Comparison of ENCODE assay signal across 2 cellular contexts in the genomic region with DNA sequence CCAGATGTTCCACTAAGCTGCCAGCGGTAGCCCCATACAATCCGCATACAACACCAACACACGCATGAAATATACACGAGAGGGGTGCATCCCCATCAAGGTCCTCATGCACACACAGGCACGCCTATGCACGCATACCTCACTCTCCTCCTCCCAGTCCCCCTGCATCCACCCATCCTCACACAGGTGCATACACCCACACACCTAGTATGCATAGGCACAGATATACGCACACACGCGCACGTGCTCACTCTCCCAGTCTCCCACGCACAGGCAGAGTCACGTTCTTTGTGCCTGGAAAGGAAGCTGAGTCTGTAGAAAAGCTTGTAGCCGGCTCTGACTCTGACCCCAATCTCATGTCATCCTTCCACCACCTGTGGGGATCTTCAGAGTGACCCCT.
TF ChIP-seq lines count a peak whose summit lies in the region.

No MANE protein-coding gene starts in this region.

TF ChIP-seq in IMR-90, 13 proteins besides CTCF, POLR2A, EP300 and RAD21:
- TF ChIP-seq CHD1 (IDR thresholded peaks at IDR 0.05; ENCODE audit: low read depth, low read length) (no peak), RFX5 (IDR thresholded peaks at IDR 0.05; ENCODE audit: low read depth, low read length) (no peak), NFE2L2 (IDR thresholded peaks at IDR 0.05; ENCODE audit: low read depth, low read length) (no peak), RCOR1 (IDR thresholded peaks at IDR 0.05; ENCODE audit: insufficient replicate concordance, low read length) (no peak), MAFK (IDR thresholded peaks at IDR 0.05; ENCODE audit: low read depth, low read length) (no peak), MAZ (IDR thresholded peaks at IDR 0.05; ENCODE audit: borderline replicate concordance, low read depth, low read length) (no peak), FOS (IDR thresholded peaks at IDR 0.05; ENCODE audit: low read depth, low read length) (no peak), MXI1 (IDR thresholded peaks at IDR 0.05; ENCODE audit: borderline replicate concordance, low read depth, low read length) (no peak), BHLHE40 (IDR thresholded peaks at IDR 0.05; ENCODE audit: low read depth, low read length) (no peak), SMC3 (IDR thresholded peaks at IDR 0.05; ENCODE audit: low read depth, low read length) (no peak), CEBPB (IDR thresholded peaks at IDR 0.05; ENCODE audit: low read depth, low read length) (no peak)
- TF ChIP-seq, protein P1, sequence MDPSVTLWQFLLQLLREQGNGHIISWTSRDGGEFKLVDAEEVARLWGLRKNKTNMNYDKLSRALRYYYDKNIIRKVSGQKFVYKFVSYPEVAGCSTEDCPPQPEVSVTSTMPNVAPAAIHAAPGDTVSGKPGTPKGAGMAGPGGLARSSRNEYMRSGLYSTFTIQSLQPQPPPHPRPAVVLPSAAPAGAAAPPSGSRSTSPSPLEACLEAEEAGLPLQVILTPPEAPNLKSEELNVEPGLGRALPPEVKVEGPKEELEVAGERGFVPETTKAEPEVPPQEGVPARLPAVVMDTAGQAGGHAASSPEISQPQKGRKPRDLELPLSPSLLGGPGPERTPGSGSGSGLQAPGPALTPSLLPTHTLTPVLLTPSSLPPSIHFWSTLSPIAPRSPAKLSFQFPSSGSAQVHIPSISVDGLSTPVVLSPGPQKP (IDR thresholded peaks at IDR 0.05; ENCODE audit: borderline replicate concordance, low read depth, low read length): no peak
- TF ChIP-seq, protein P2, sequence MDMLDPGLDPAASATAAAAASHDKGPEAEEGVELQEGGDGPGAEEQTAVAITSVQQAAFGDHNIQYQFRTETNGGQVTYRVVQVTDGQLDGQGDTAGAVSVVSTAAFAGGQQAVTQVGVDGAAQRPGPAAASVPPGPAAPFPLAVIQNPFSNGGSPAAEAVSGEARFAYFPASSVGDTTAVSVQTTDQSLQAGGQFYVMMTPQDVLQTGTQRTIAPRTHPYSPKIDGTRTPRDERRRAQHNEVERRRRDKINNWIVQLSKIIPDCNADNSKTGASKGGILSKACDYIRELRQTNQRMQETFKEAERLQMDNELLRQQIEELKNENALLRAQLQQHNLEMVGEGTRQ (IDR thresholded peaks at IDR 0.05; ENCODE audit: low read depth, low read length): no peak

TF ChIP-seq in H1, 55 proteins besides CTCF, POLR2A, EP300 and RAD21:
- no peak for TF ChIP-seq TAF7 (optimal IDR thresholded peaks at IDR 0.05; ENCODE audit: borderline replicate concordance, low read depth, low read length)
- TF ChIP-seq NANOG (IDR thresholded peaks at IDR 0.05; ENCODE audit: insufficient read depth, low read depth, low read length, poor library complexity, severe bottlenecking): no peak
- no peak for TF ChIP-seq NRF1 (IDR thresholded peaks at IDR 0.05; ENCODE audit: low read depth, low read length)
- no peak for TF ChIP-seq CBX8 (IDR thresholded peaks at IDR 0.05; ENCODE audit: borderline replicate concordance, low read depth, low read length)
- TF ChIP-seq ZNF274 (IDR thresholded peaks at IDR 0.05; ENCODE audit: borderline replicate concordance, extremely low read depth, low read length): no peak
- TF ChIP-seq ASH2L (IDR thresholded peaks at IDR 0.05; ENCODE audit: low read length): no peak
- TF ChIP-seq TEAD4 (IDR thresholded peaks at IDR 0.05; ENCODE audit: low read depth, low read length): no peak
- TF ChIP-seq TAF1 (IDR thresholded peaks at IDR 0.05; ENCODE audit: low read depth, low read length): no peak
- no peak for TF ChIP-seq CHD1 (IDR thresholded peaks at IDR 0.05; ENCODE audit: low read depth, low read length)
- TF ChIP-seq BCL11A (IDR thresholded peaks at IDR 0.05; ENCODE audit: low read depth in 2 of 2, low read length in 2 of 2): no peak
- no peak for TF ChIP-seq ATF2 (IDR thresholded peaks at IDR 0.05; ENCODE audit: low read length)
- TF ChIP-seq FOSL1 (IDR thresholded peaks at IDR 0.05; ENCODE audit: insufficient read depth, low read depth, low read length): no peak
- no peak for TF ChIP-seq SP2 (IDR thresholded peaks at IDR 0.05; ENCODE audit: low read length)
TF ChIP-seq in H1: peak in this region for 0.
